Comparison of ENCODE assay signal across 1 cellular context in the genomic region with DNA sequence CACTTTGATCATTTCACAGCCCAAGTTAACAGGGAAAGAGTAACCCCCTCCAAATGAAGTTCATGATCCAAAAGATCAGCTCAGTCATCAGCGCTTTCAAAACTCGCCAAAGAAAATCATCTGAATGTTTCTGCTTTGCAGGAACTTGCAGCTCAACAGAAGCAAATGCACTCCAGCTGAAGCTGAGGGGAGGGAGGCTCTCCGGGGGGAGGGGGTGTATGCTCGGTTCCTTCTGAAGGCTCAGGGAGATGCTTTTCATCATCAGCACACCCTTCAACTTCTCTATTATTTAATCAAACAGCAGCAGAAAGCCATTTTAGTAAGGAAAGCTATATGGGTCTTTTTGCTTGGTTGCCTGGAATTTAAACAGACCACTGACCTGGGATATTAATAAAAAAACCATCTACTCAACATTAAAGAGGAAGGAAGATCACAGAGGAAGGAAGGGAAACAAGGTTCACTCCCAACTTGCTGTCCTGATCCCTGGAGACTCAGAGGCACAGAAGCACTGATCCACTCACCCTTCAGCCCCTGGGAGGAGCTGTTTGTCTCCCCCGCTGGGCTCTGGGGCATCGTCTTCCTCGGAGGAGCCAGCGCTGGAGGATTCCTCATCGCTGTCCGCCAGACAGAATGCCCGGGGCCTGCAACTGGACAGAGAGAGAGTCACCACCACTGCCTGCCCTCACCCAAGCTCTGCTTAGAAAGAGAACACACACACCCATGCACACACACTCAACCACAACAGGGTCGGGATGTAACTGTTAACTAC.
TF ChIP-seq lines count a peak whose summit lies in the region.

No MANE protein-coding gene starts in this region.

TF ChIP-seq in HepG2, 621 proteins besides CTCF, POLR2A, EP300 and RAD21:
- no peak for TF ChIP-seq TBX3 (IDR thresholded peaks at IDR 0.05; ENCODE audit: borderline replicate concordance)
- TF ChIP-seq NCOA2 (CRISPR knock-in tag; IDR thresholded peaks at IDR 0.05): no peak
- TF ChIP-seq ZSCAN21 (CRISPR knock-in tag; IDR thresholded peaks at IDR 0.05; ENCODE audit: borderline replicate concordance): no peak
- TF ChIP-seq, protein P1, sequence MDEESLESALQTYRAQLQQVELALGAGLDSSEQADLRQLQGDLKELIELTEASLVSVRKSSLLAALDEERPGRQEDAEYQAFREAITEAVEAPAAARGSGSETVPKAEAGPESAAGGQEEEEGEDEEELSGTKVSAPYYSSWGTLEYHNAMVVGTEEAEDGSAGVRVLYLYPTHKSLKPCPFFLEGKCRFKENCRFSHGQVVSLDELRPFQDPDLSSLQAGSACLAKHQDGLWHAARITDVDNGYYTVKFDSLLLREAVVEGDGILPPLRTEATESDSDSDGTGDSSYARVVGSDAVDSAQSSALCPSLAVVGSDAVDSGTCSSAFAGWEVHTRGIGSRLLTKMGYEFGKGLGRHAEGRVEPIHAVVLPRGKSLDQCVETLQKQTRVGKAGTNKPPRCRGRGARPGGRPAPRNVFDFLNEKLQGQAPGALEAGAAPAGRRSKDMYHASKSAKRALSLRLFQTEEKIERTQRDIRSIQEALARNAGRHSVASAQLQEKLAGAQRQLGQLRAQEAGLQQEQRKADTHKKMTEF (CRISPR knock-in tag; IDR thresholded peaks at IDR 0.05): no peak
- no peak for TF ChIP-seq SSRP1 (CRISPR knock-in tag; IDR thresholded peaks at IDR 0.05)
- no peak for TF ChIP-seq ZBTB7B (CRISPR knock-in tag; IDR thresholded peaks at IDR 0.05)
- TF ChIP-seq ZNF224 (CRISPR knock-in tag; IDR thresholded peaks at IDR 0.05): 0 out of 2 replicates have a peak, but pooled peaks have one; percentile 9
TF ChIP-seq in HepG2: peak in this region for 1.
